ENCODE assay signal across 1 cellular context in genomic region chr7:127973797-127974196, GRCh38.
TF ChIP-seq lines count a peak whose summit lies in the region.

No MANE protein-coding gene starts in this region.

TF ChIP-seq in K562, 482 proteins besides CTCF, POLR2A, EP300 and RAD21:
- 0 out of 2 replicates have a peak, but pooled peaks have one; percentile 80 for TF ChIP-seq PREB (CRISPR knock-in tag; IDR thresholded peaks at IDR 0.05)
- TF ChIP-seq CHD4 (IDR thresholded peaks at IDR 0.05; ENCODE audit: insufficient read depth, insufficient replicate concordance, low read depth, low read length, poor library complexity, severe bottlenecking), result no peak
- TF ChIP-seq EP400 (IDR thresholded peaks at IDR 0.05), result no peak
TF ChIP-seq in K562: peak in this region for 1.
